ENCODE assay signal across 15 cellular contexts in genomic region chr20:59785118-59785959, GRCh38.
DNase-seq lines count a peak whose midpoint lies in the region; ATAC-seq and TF ChIP-seq lines count a peak whose summit lies in the region.
"Had no signal": no experiment of that assay in that cellular context is flagged by ENCODE, and none has a peak within 500 bp of the region (broad histone marks: within the 10 kb centered on the region; RNA-seq: fewer than 3 reads in every experiment).

No MANE protein-coding gene starts in this region.

- no peak overlapping the region for H3K27ac ChIP-seq in endodermal cell (ENCODE audit: low read depth, low read length)
- no peak overlapping the region for H3K27ac ChIP-seq in neuronal stem cell (replicated peaks; ENCODE audit: low read length)
- no peak overlapping the region for H3K27ac ChIP-seq in right lobe of liver
- H3K27ac ChIP-seq: A549 had no signal

- no peak for TF ChIP-seq CTCF in natural killer cell (IDR thresholded peaks at IDR 0.05)
- no peak for TF ChIP-seq CTCF in endodermal cell (conservative IDR thresholded peaks at IDR 0.05)
- no peak for TF ChIP-seq CTCF in right lobe of liver (IDR thresholded peaks at IDR 0.05)

- WGBS in endodermal cell (ENCODE audit: insufficient coverage in 1 of 2, insufficient read length in 1 of 2), 2 experiments, result 72 to 73% methylated on average over 10 to 14 of the region's 16 CpGs
- WGBS in neuronal stem cell (ENCODE audit: extremely low coverage in 2 of 2, insufficient read length in 2 of 2, insufficient replicate concordance in 1 of 2), 2 donors, result no CpG with 5 or more reads among the region's 16 CpGs
- 35% methylated on average over 11 of the region's 16 CpGs for WGBS in right lobe of liver (ENCODE audit: insufficient coverage, low coverage, low lambda C conversion rate, missing lambda C conversion rate)

- CTCF ChIA-PET in activated naive CD4-positive, alpha-beta T cell treated with anti-CD3 and anti-CD28 coated beads, Interleukin-2, amount 10 ng/mL, durations not matched to agents 7 days and 5 days (lab: Charles Lee), result interaction anchor here (1.3 kb wide), 1 partner anchor 65 kb away, joined by 5 read pairs; no protein-coding TSS in a partner anchor

- intact Hi-C loops in natural killer cell (cut with micrococcal nuclease), result no loop called here
- intact Hi-C loops in right lobe of liver (cut with DNase I), result no loop called here

- no peak overlapping the region for H2BK120ac ChIP-seq in neuronal stem cell (ENCODE audit: low read depth, low read length)

- ATAC-seq in natural killer cell, result peak in 1 of 3 donors; percentile 21
- ATAC-seq in natural killer cell treated with Interleukin-12 subunit alpha and Interleukin-12 subunit beta and Interleukin-15 and Interleukin-18, amount 100 ng/mL, for 72 hours, result no peak
- ATAC-seq in right lobe of liver, result no peak
- ATAC-seq: A549, GM23338 had no signal

- no peak for TF ChIP-seq POLR2A in right lobe of liver (IDR thresholded peaks at IDR 0.05)

- no peak overlapping the region for H2BK12ac ChIP-seq in neuronal stem cell (ENCODE audit: low read length)

- no peak overlapping the region for H2AK5ac ChIP-seq in neuronal stem cell (ENCODE audit: low read depth, low read length)

- no peak overlapping the region for H3K9ac ChIP-seq in endodermal cell (ENCODE audit: extremely low read depth, low read length, poor library complexity, severe bottlenecking)
- H3K9ac ChIP-seq in neuronal stem cell (ENCODE audit: low read depth, low read length, poor library complexity), result no peak overlapping the region

- H3K9me3 Mint-ChIP-seq in natural killer cell (no peaks in the 10 kb centered on the region), endodermal cell (no peaks in the 10 kb centered on the region)
- H3K9me3 Mint-ChIP-seq in natural killer cell treated with Interleukin-12 subunit alpha and Interleukin-12 subunit beta and Interleukin-15 and Interleukin-18, amount 100 ng/mL, for 72 hours, result no peaks in the 10 kb centered on the region
- H3K9me3 Mint-ChIP-seq in activated naive CD4-positive, alpha-beta T cell treated with anti-CD3 and anti-CD28 coated beads, Interleukin-2, amount 10 ng/mL, durations not matched to agents 7 days and 5 days, result no peaks in the 10 kb centered on the region
- H3K9me3 Mint-ChIP-seq: GM23338 had no signal

- H3K27ac Mint-ChIP-seq in natural killer cell (no peak overlapping the region), endodermal cell (no peak overlapping the region)
- no peak overlapping the region for H3K27ac Mint-ChIP-seq in natural killer cell treated with Interleukin-12 subunit alpha and Interleukin-12 subunit beta and Interleukin-15 and Interleukin-18, amount 100 ng/mL, for 72 hours
- H3K27ac Mint-ChIP-seq in activated naive CD4-positive, alpha-beta T cell treated with anti-CD3 and anti-CD28 coated beads, Interleukin-2, amount 10 ng/mL, durations not matched to agents 7 days and 5 days, result no peak overlapping the region
- H3K27ac Mint-ChIP-seq: GM23338 had no signal

- no peak overlapping the region for H3K18ac ChIP-seq in neuronal stem cell (ENCODE audit: low read length)

- no peak overlapping the region for H2AFZ ChIP-seq in neuronal stem cell (ENCODE audit: low read length)
- H2AFZ ChIP-seq: GM23338 had no signal

- H3K36me3 Mint-ChIP-seq in natural killer cell (no peaks in the 10 kb centered on the region), endodermal cell (ENCODE audit: low read depth) (no peaks in the 10 kb centered on the region)
- no peaks in the 10 kb centered on the region for H3K36me3 Mint-ChIP-seq in natural killer cell treated with Interleukin-12 subunit alpha and Interleukin-12 subunit beta and Interleukin-15 and Interleukin-18, amount 100 ng/mL, for 72 hours
- no peaks in the 10 kb centered on the region for H3K36me3 Mint-ChIP-seq in activated naive CD4-positive, alpha-beta T cell treated with anti-CD3 and anti-CD28 coated beads, Interleukin-2, amount 10 ng/mL, durations not matched to agents 7 days and 5 days

- no peak overlapping the region for H2BK15ac ChIP-seq in neuronal stem cell (ENCODE audit: low read length)

- peak overlapping the region; percentile 44 for H4K8ac ChIP-seq in neuronal stem cell (ENCODE audit: low read depth, low read length)

- peak; percentile 4 for DNase-seq in natural killer cell
- no peak for DNase-seq in natural killer cell treated with Interleukin-12 subunit alpha and Interleukin-12 subunit beta and Interleukin-15 and Interleukin-18, amount 100 ng/mL, for 72 hours (ENCODE audit: low spot score)
- DNase-seq in endodermal cell, result peak; percentile 39
- no peak for DNase-seq in neuronal stem cell (ENCODE audit: low spot score)
- DNase-seq in activated naive CD4-positive, alpha-beta T cell treated with anti-CD3 and anti-CD28 coated beads, Interleukin-2, amount 10 ng/mL, durations not matched to agents 7 days and 5 days, result no peak
- DNase-seq in right lobe of liver, result no peak
- no peak for DNase-seq in NOMO-1 treated with DMSO at 0.1 percent for 48 hours (lab: John Stamatoyannopoulos, UW; ENCODE audit: unreplicated experiment)
- DNase-seq: Kasumi-1, MM.1S, NCI-H1092 treated with DMSO at 0.1 percent for 48 hours, NCI-H2081 treated with DMSO at 0.1 percent for 48 hours, SHP77 treated with DMSO at 0.1 percent for 48 hours had no signal

- H3K27me3 Mint-ChIP-seq in natural killer cell (ENCODE audit: low read depth in 2 of 2) (peaks cover 11 to 20% of the 10 kb centered on the region in 2 donors), endodermal cell (ENCODE audit: insufficient read depth) (peaks cover 22% of the 10 kb centered on the region)
- H3K27me3 Mint-ChIP-seq in natural killer cell treated with Interleukin-12 subunit alpha and Interleukin-12 subunit beta and Interleukin-15 and Interleukin-18, amount 100 ng/mL, for 72 hours, result peaks cover 3 to 26% of the 10 kb centered on the region in 2 donors
- H3K27me3 Mint-ChIP-seq in activated naive CD4-positive, alpha-beta T cell treated with anti-CD3 and anti-CD28 coated beads, Interleukin-2, amount 10 ng/mL, durations not matched to agents 7 days and 5 days, result peaks cover 14% of the 10 kb centered on the region

- H3K9me3 ChIP-seq in endodermal cell (ENCODE audit: control insufficient read depth, low read length) (peaks cover 4% of the 10 kb centered on the region), neuronal stem cell (replicated peaks in 1 of 2; ENCODE audit: control insufficient read depth in 2 of 2, insufficient read depth in 1 of 2, low read depth in 1 of 2, low read length in 2 of 2) (peaks cover 0 to 1% of the 10 kb centered on the region in 2 donors), right lobe of liver (no peaks in the 10 kb centered on the region)
- H3K9me3 ChIP-seq: A549 had no signal

- no peaks in the 10 kb centered on the region for H3K79me1 ChIP-seq in neuronal stem cell (ENCODE audit: low read depth, low read length)

- H3K4me3 Mint-ChIP-seq in natural killer cell (no peak overlapping the region), endodermal cell (no peak overlapping the region)
- H3K4me3 Mint-ChIP-seq in natural killer cell treated with Interleukin-12 subunit alpha and Interleukin-12 subunit beta and Interleukin-15 and Interleukin-18, amount 100 ng/mL, for 72 hours, result no peak overlapping the region
- no peak overlapping the region for H3K4me3 Mint-ChIP-seq in activated naive CD4-positive, alpha-beta T cell treated with anti-CD3 and anti-CD28 coated beads, Interleukin-2, amount 10 ng/mL, durations not matched to agents 7 days and 5 days
- H3K4me3 Mint-ChIP-seq: GM23338, IgD-negative memory B cell had no signal

- H3K14ac ChIP-seq in neuronal stem cell (ENCODE audit: low read length), result no peak overlapping the region

- no peak overlapping the region for H4K91ac ChIP-seq in neuronal stem cell (ENCODE audit: low read depth, low read length, poor library complexity)

- no peak overlapping the region for H3K4me2 ChIP-seq in neuronal stem cell (ENCODE audit: insufficient read depth, low read length, poor library complexity, severe bottlenecking)
- H3K4me2 ChIP-seq: A549, GM23338 had no signal

- H3K4me1 ChIP-seq in endodermal cell (ENCODE audit: control insufficient read depth, insufficient read depth, low read length) (no peaks in the 10 kb centered on the region), neuronal stem cell (ENCODE audit: control insufficient read depth in 2 of 2, insufficient read depth in 1 of 2, low read depth in 1 of 2, low read length in 2 of 2) (peaks cover 3 to 4% of the 10 kb centered on the region in 2 donors), right lobe of liver (no peaks in the 10 kb centered on the region)
- H3K4me1 ChIP-seq: A549 had no signal

- H3K4me1 Mint-ChIP-seq in natural killer cell, result no peaks in the 10 kb centered on the region
- no peaks in the 10 kb centered on the region for H3K4me1 Mint-ChIP-seq in natural killer cell treated with Interleukin-12 subunit alpha and Interleukin-12 subunit beta and Interleukin-15 and Interleukin-18, amount 100 ng/mL, for 72 hours (ENCODE audit: low read depth in 2 of 2)
- no peaks in the 10 kb centered on the region for H3K4me1 Mint-ChIP-seq in endodermal cell
- H3K4me1 Mint-ChIP-seq in activated naive CD4-positive, alpha-beta T cell treated with anti-CD3 and anti-CD28 coated beads, Interleukin-2, amount 10 ng/mL, durations not matched to agents 7 days and 5 days, result no peaks in the 10 kb centered on the region
- H3K4me1 Mint-ChIP-seq: IgD-negative memory B cell had no signal

- H3K23ac ChIP-seq in neuronal stem cell (ENCODE audit: low read depth, low read length, poor library complexity), result no peak overlapping the region

- H2BK5ac ChIP-seq in neuronal stem cell (ENCODE audit: low read length), result no peak overlapping the region

- H3K4ac ChIP-seq in neuronal stem cell (ENCODE audit: low read length), result no peak overlapping the region

- H3K4me3 ChIP-seq in endodermal cell (ENCODE audit: low read length) (no peak overlapping the region), neuronal stem cell (ENCODE audit: low read length in 2 of 2) (no peak overlapping the region), right lobe of liver (no peak overlapping the region)
- H3K4me3 ChIP-seq: A549, GM23338 had no signal

- H3K36me3 ChIP-seq in endodermal cell (ENCODE audit: control insufficient read depth, insufficient read depth, low read length), result no peaks in the 10 kb centered on the region
- H3K36me3 ChIP-seq in neuronal stem cell (replicated peaks in 1 of 2; ENCODE audit: control insufficient read depth in 2 of 2, insufficient read depth in 2 of 2, low read length in 2 of 2), result no peaks in the 10 kb centered on the region
- no peaks in the 10 kb centered on the region for H3K36me3 ChIP-seq in right lobe of liver

- H3K27me3 ChIP-seq in endodermal cell (ENCODE audit: control insufficient read depth, insufficient read depth, low read length, poor library complexity, severe bottlenecking) (no peaks in the 10 kb centered on the region), neuronal stem cell (ENCODE audit: control insufficient read depth in 3 of 3, insufficient read depth in 3 of 3, low read depth in 1 of 3, low read length in 3 of 3) (peaks cover 0 to 24% (median 0%) of the 10 kb centered on the region in 3 experiments), right lobe of liver (no peaks in the 10 kb centered on the region)

Comparison
In these comparisons a context has a peak if more than half of its experiments do, and no peak if none do; other contexts are left out.
1. DNase-seq: peak in natural killer cell (single experiment) and endodermal cell (single experiment); none in natural killer cell treated with Interleukin-12 subunit alpha and Interleukin-12 subunit beta and Interleukin-15 and Interleukin-18, amount 100 ng/mL, for 72 hours (single experiment), neuronal stem cell (single experiment), activated naive CD4-positive, alpha-beta T cell treated with anti-CD3 and anti-CD28 coated beads, Interleukin-2, amount 10 ng/mL, durations not matched to agents 7 days and 5 days (single experiment), right lobe of liver (0 of 3) and NOMO-1 treated with DMSO at 0.1 percent for 48 hours (single experiment).